Comparison of ENCODE assay signal across 10 cellular contexts in the genomic region with DNA sequence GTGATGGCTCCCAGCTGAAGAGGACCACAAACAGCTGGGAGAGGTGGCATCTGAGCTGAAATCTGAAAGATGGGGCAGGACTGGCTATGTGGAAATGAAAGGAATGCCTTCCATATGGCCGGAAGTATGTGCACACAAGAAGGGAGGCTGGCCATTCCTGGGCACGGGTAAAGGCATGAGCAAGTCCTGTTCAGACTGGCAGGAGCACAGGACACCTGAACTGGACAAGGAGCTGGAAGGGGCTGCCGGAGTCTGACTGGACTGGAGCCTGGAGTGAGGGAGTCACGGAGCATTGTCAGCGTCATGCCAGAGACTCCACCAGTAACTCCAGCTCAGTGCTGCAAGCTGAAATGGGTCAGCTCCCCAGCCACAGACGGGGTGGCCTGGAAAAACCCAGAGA.
"Had no signal": no experiment of that assay in that cellular context is flagged by ENCODE, and none has a peak within 500 bp of the region (broad histone marks: within the 10 kb centered on the region; RNA-seq: fewer than 3 reads in every experiment).

No MANE protein-coding gene starts in this region.

- H3K9me3 Mint-ChIP-seq: activated T-cell treated with anti-CD3 and anti-CD28 coated beads, Interleukin-2, amount 50 U/mL, for 24 hours had no signal

- H3K4me3 ChIP-seq: colonic mucosa, hepatocyte, skin epidermis, transverse colon had no signal

- H3K27me3 ChIP-seq: colonic mucosa, hepatocyte, transverse colon had no signal

- H3K9me3 ChIP-seq: colonic mucosa, transverse colon had no signal

- H3K36me3 ChIP-seq: colonic mucosa, transverse colon had no signal

- H3K27me3 Mint-ChIP-seq: activated CD8-positive, alpha-beta memory T cell treated with anti-CD3 and anti-CD28 coated beads, Interleukin-2, amount 10 ng/mL, durations not matched to agents 7 days and 5 days; activated T-cell treated with anti-CD3 and anti-CD28 coated beads, Interleukin-2, amount 50 U/mL, for 24 hours had no signal

- ATAC-seq: activated CD8-positive, alpha-beta memory T cell treated with anti-CD3 and anti-CD28 coated beads, Interleukin-2, amount 10 ng/mL, durations not matched to agents 7 days and 5 days had no signal

- H3K4me1 ChIP-seq: colonic mucosa had no signal

- H3K4me3 Mint-ChIP-seq: activated CD8-positive, alpha-beta memory T cell treated with anti-CD3 and anti-CD28 coated beads, Interleukin-2, amount 10 ng/mL, durations not matched to agents 7 days and 5 days; activated T-cell treated with anti-CD3 and anti-CD28 coated beads, Interleukin-2, amount 50 U/mL, for 24 hours had no signal

- H3K27ac ChIP-seq: colonic mucosa, hepatocyte, transverse colon had no signal

- H3K27ac Mint-ChIP-seq: activated CD8-positive, alpha-beta memory T cell treated with anti-CD3 and anti-CD28 coated beads, Interleukin-2, amount 10 ng/mL, durations not matched to agents 7 days and 5 days; activated T-cell treated with anti-CD3 and anti-CD28 coated beads, Interleukin-2, amount 50 U/mL, for 24 hours had no signal

- DNase-seq: activated CD4-positive, alpha-beta T cell treated with anti-CD3 and anti-CD28 coated beads, Interleukin-2, amount 50 U/mL, for 48 hours; activated CD4-positive, CD25-positive, alpha-beta regulatory T cell treated with anti-CD3 and anti-CD28 coated beads, Interleukin-2, amount 50 U/mL, for 72 hours; activated CD8-positive, alpha-beta memory T cell treated with anti-CD3 and anti-CD28 coated beads, Interleukin-2, amount 10 ng/mL, durations not matched to agents 7 days and 5 days; activated effector memory CD4-positive, alpha-beta T cell treated with anti-CD3 and anti-CD28 coated beads, Interleukin-2, amount 50 U/mL, for 16 hours; activated T-cell treated with anti-CD3 and anti-CD28 coated beads, Interleukin-2, amount 50 U/mL, for 24 hours; colonic mucosa; midbrain; transverse colon had no signal
